9 cellular contexts compared by ENCODE assay signal in genomic region chr12:46214668-46215429, GRCh38.
DNase-seq lines count a peak whose midpoint lies in the region; ATAC-seq and TF ChIP-seq lines count a peak whose summit lies in the region.
"Had no signal": no experiment of that assay in that cellular context is flagged by ENCODE, and none has a peak within 500 bp of the region (broad histone marks: within the 10 kb centered on the region; RNA-seq: fewer than 3 reads in every experiment).

No MANE protein-coding gene starts in this region.

- peak overlapping the region; percentile 88 for H3K4me3 Mint-ChIP-seq in T-helper 2 cell treated with Interferon-gamma antibody and Interleukin-4, amounts not matched to agents 5 μg/mL and 100 μg/mL, for 36 hours

- H3K9me3 Mint-ChIP-seq in T-helper 2 cell treated with Interferon-gamma antibody and Interleukin-4, amounts not matched to agents 5 μg/mL and 100 μg/mL, for 36 hours: no peaks in the 10 kb centered on the region

- peak; percentile 57 for ATAC-seq in GM18868 (IDR thresholded peaks at IDR 0.05; ENCODE audit: unreplicated experiment)
- peak; percentile 60 for ATAC-seq in HG02973 (IDR thresholded peaks at IDR 0.05; ENCODE audit: unreplicated experiment)

- peaks cover 73% of the 10 kb centered on the region for H3K36me3 Mint-ChIP-seq in T-helper 2 cell treated with Interferon-gamma antibody and Interleukin-4, amounts not matched to agents 5 μg/mL and 100 μg/mL, for 36 hours (ENCODE audit: low read depth)

- no peaks in the 10 kb centered on the region for H3K27me3 Mint-ChIP-seq in T-helper 2 cell treated with Interferon-gamma antibody and Interleukin-4, amounts not matched to agents 5 μg/mL and 100 μg/mL, for 36 hours (ENCODE audit: low read depth)

- peaks cover 94% of the 10 kb centered on the region for H3K4me1 Mint-ChIP-seq in T-helper 2 cell treated with Interferon-gamma antibody and Interleukin-4, amounts not matched to agents 5 μg/mL and 100 μg/mL, for 36 hours (ENCODE audit: low read depth)

- TF ChIP-seq CTCF in GM13977 (IDR thresholded peaks at IDR 0.05; ENCODE audit: extremely low read depth, insufficient read depth, missing control alignments): no peak

- in situ Hi-C loops in GM13977 (cut with MboI; ENCODE audit: low pct_unique_long_range_greater_than_20kb, low sequenced_read_pairs, unreplicated experiment): loop anchor here (10.0 kb wide), 1 partner anchor 50 kb away; the partner anchor contains the start of gene SLC38A1

- H3K27ac Mint-ChIP-seq in T-helper 2 cell treated with Interferon-gamma antibody and Interleukin-4, amounts not matched to agents 5 μg/mL and 100 μg/mL, for 36 hours: peak overlapping the region; percentile 99

- DNase-seq in T-helper 2 cell treated with Interferon-gamma antibody and Interleukin-4, amounts not matched to agents 5 μg/mL and 100 μg/mL, for 36 hours (ENCODE audit: low spot score): peak; percentile 87
- DNase-seq in amniotic epithelial cell (ENCODE audit: low read depth): peak; percentile 51
- peak; percentile 64 to 81 (median 64) for DNase-seq in stimulated activated CD4-positive, alpha-beta T cell treated with anti-CD3 and anti-CD28 coated beads, TNF-alpha, amount 100 ng/mL, for 48 hours (ENCODE audit: low read depth in 3 of 3)
- no peak for DNase-seq in GM13977 (ENCODE audit: low spot score)
- no peak for DNase-seq in DMS79 treated with DMSO at 0.1 percent for 48 hours (lab: John Stamatoyannopoulos, UW)
- no peak for DNase-seq in LoVo (ENCODE audit: low spot score)
- DNase-seq: heart left ventricle had no signal

Comparison
In these comparisons a context has a peak if more than half of its experiments do, and no peak if none do; other contexts are left out.
1. DNase-seq: peak in T-helper 2 cell treated with Interferon-gamma antibody and Interleukin-4, amounts not matched to agents 5 μg/mL and 100 μg/mL, for 36 hours (single experiment), amniotic epithelial cell (single experiment) and stimulated activated CD4-positive, alpha-beta T cell treated with anti-CD3 and anti-CD28 coated beads, TNF-alpha, amount 100 ng/mL, for 48 hours (3 of 3); none in GM13977 (single experiment), DMS79 treated with DMSO at 0.1 percent for 48 hours (single experiment) and LoVo (single experiment).